In genomic region chr14:104678346-104678745, GRCh38 we compare ENCODE assay signal across 8 cellular contexts. TPM values are rescaled to one million over a fixed set of nuclear protein-coding genes. Genes with fewer than 3 reads are reported as not detected.
DNase-seq lines count a peak whose midpoint lies in the region; ATAC-seq and TF ChIP-seq lines count a peak whose summit lies in the region.

No MANE protein-coding gene starts in this region.

- H4K20me1 ChIP-seq in KMS-11 (ENCODE audit: insufficient read depth): no peaks in the 10 kb centered on the region

- peak overlapping the region; percentile 79 for H3K27ac ChIP-seq in KMS-11
- peak overlapping the region; percentile 50 to 81 (median 72) for H3K27ac ChIP-seq in right lobe of liver
- peak overlapping the region; percentile 87 to 91 for H3K27ac ChIP-seq in tibial artery

- WGBS in right lobe of liver (ENCODE audit: insufficient coverage, low coverage, low lambda C conversion rate, missing lambda C conversion rate): 40% methylated on average over 1 of the region's 13 CpGs

- intact Hi-C loops in right lobe of liver (cut with DNase I) (no loop called here), tibial artery (cut with DNase I; ENCODE audit: low total_unique reads) (loop anchor here (2.0 kb wide), 1 partner anchor 74 kb away; the partner anchor contains the start of gene SIVA1)

- no peaks in the 10 kb centered on the region for H3K9me3 ChIP-seq in right lobe of liver
- H3K9me3 ChIP-seq in tibial artery: no peaks in the 10 kb centered on the region

- H3K36me3 ChIP-seq in KMS-11 (ENCODE audit: insufficient read depth) (no peaks in the 10 kb centered on the region), right lobe of liver (no peaks in the 10 kb centered on the region), tibial artery (no peaks in the 10 kb centered on the region)

- peak overlapping the region; percentile 95 for H3K9ac ChIP-seq in KMS-11

- no peak for TF ChIP-seq CTCF in KMS-11 (conservative IDR thresholded peaks at IDR 0.05; ENCODE audit: low read depth, low read length)
- TF ChIP-seq CTCF in right lobe of liver (IDR thresholded peaks at IDR 0.05): no peak
- no peak for TF ChIP-seq CTCF in tibial artery (IDR thresholded peaks at IDR 0.05)

- no peaks in the 10 kb centered on the region for H3K79me2 ChIP-seq in KMS-11 (ENCODE audit: insufficient read depth, low read depth)

- H3K4me2 ChIP-seq in KMS-11: peak overlapping the region; percentile 73

- peak overlapping the region; percentile 75 for H2AFZ ChIP-seq in KMS-11 (ENCODE audit: low read depth)

- no peak overlapping the region for H3K4me3 ChIP-seq in KMS-11 (IDR thresholded peaks at IDR 0.05; ENCODE audit: insufficient read depth, low read depth, low read length)
- H3K4me3 ChIP-seq in right lobe of liver: peak overlapping the region; percentile 29 to 53 (median 46)
- H3K4me3 ChIP-seq in tibial artery: peak overlapping the region; percentile 51 to 63

- TF ChIP-seq POLR2A in right lobe of liver (IDR thresholded peaks at IDR 0.05): no peak

- DNase-seq in astrocyte of the hippocampus (ENCODE audit: low read depth, low spot score) (peak; percentile 69), right lobe of liver (peak in 1 of 3 donors; percentile 48), tibial artery (peak in 1 of 2 donors; percentile 77), NCI-H446 (lab: John Stamatoyannopoulos, UW) (no peak)

- no peaks in the 10 kb centered on the region; the same call in 1 of the 2 replicates for H3K27me3 ChIP-seq in KMS-11 (ENCODE audit: insufficient read depth, low read depth)
- no peaks in the 10 kb centered on the region for H3K27me3 ChIP-seq in right lobe of liver
- H3K27me3 ChIP-seq in tibial artery: no peaks in the 10 kb centered on the region

- peak; percentile 2 for ATAC-seq in GM18498 (IDR thresholded peaks at IDR 0.05; ENCODE audit: unreplicated experiment)
- no peak for ATAC-seq in right lobe of liver
- ATAC-seq in HG03460 (IDR thresholded peaks at IDR 0.05; ENCODE audit: unreplicated experiment): no peak
- no peak for ATAC-seq in GM18858 (IDR thresholded peaks at IDR 0.05; ENCODE audit: unreplicated experiment)

- H3K4me1 ChIP-seq in KMS-11 (ENCODE audit: low read depth, poor library complexity, severe bottlenecking) (peaks cover 7% of the 10 kb centered on the region), right lobe of liver (peaks cover 0 to 50% (median 28%) of the 10 kb centered on the region in 4 donors), tibial artery (peaks cover 0 to 66% (median 57%) of the 10 kb centered on the region in 4 donors)

RNA-seq across cellular contexts. Expression of gene INF2, which starts 11.1 kb away (rescaled TPM):
- total RNA-seq in right lobe of liver: 10 to 100 TPM; 47.5 to 98.2 (median 71.4) TPM

RNA-seq across cellular contexts. Expression of gene ADSS1, which starts 45.7 kb away (rescaled TPM):
- total RNA-seq in right lobe of liver: 10 to 100 TPM in 5 of 6 experiments, 1 to 10 TPM in 1; 8.1 to 50.5 (median 36.8) TPM
